In genomic region chr3:189099505-189100290, GRCh38 we compare ENCODE assay signal across 17 cellular contexts.
DNase-seq lines count a peak whose midpoint lies in the region; ATAC-seq, FAIRE-seq and TF ChIP-seq lines count a peak whose summit lies in the region.
"Had no signal": no experiment of that assay in that cellular context is flagged by ENCODE, and none has a peak within 500 bp of the region (broad histone marks: within the 10 kb centered on the region; RNA-seq: fewer than 3 reads in every experiment).

No MANE protein-coding gene starts in this region.

- no peak for TF ChIP-seq EP300 in HepG2 (IDR thresholded peaks at IDR 0.05; ENCODE audit: low read depth in 2 of 2, low read length in 2 of 2)
- no peak for TF ChIP-seq EP300 in HepG2 (CRISPR knock-in tag; IDR thresholded peaks at IDR 0.05; ENCODE audit: borderline replicate concordance)
- TF ChIP-seq EP300 in stomach (IDR thresholded peaks at IDR 0.05), result no peak

- no peaks in the 10 kb centered on the region for H3K9me3 ChIP-seq in right lobe of liver
- no peaks in the 10 kb centered on the region for H3K9me3 ChIP-seq in HepG2 (ENCODE audit: low read length)
- H3K9me3 ChIP-seq in stomach, result no peaks in the 10 kb centered on the region
- H3K9me3 ChIP-seq: BLaER1, SJSA1 had no signal

- in situ Hi-C loops in HepG2 (cut with HindIII; ENCODE audit: extremely low pct_ligation_motif_present, low pct_unique_long_range_greater_than_20kb), result no loop called here

- POLR2A ChIA-PET in HepG2 (lab: Yijun Ruan, JAX), result no interaction called here

- H2AFZ ChIP-seq in HepG2 (ENCODE audit: low read length), result no peak overlapping the region

- no peaks in the 10 kb centered on the region for H3K79me2 ChIP-seq in HepG2 (ENCODE audit: insufficient read depth, low read length)

- FAIRE-seq in HepG2 (lab: Jason Lieb, UNC), result no peak
- FAIRE-seq: GM12892 had no signal

- 73% methylated on average over 12 of the region's 12 CpGs for WGBS in right lobe of liver (ENCODE audit: insufficient coverage, low coverage, low lambda C conversion rate, missing lambda C conversion rate)
- WGBS in HepG2 (ENCODE audit: low lambda C conversion rate), result 22% methylated on average over 12 of the region's 12 CpGs
- 47 to 55% methylated on average over 12 of the region's 12 CpGs for WGBS in lower leg skin, 2 donors
- 57 to 78% (median 72%) methylated on average over 12 of the region's 12 CpGs for WGBS in stomach, 5 donors

- H3K9ac ChIP-seq in HepG2 (ENCODE audit: insufficient read depth, low read depth, low read length), result no peak overlapping the region
- H3K9ac ChIP-seq: BLaER1 had no signal

- no peak overlapping the region for H3K4me2 ChIP-seq in HepG2 (ENCODE audit: low read depth, low read length)
- H3K4me2 ChIP-seq: BLaER1 had no signal

- peaks cover 0 to 4% (median 0%) of the 10 kb centered on the region in 4 donors for H3K36me3 ChIP-seq in right lobe of liver
- H3K36me3 ChIP-seq in HepG2 (replicated peaks in 1 of 2; ENCODE audit: control insufficient read depth in 1 of 2, insufficient read depth in 2 of 2, low read length in 2 of 2), result no peaks in the 10 kb centered on the region
- H3K36me3 ChIP-seq in stomach, result no peaks in the 10 kb centered on the region
- H3K36me3 ChIP-seq: BLaER1, SJSA1 had no signal

- ATAC-seq in right lobe of liver (peak in 1 of 4 donors; percentile 7), HepG2 (no peak), GM19035 (IDR thresholded peaks at IDR 0.05; ENCODE audit: unreplicated experiment) (no peak)
- ATAC-seq: activated naive CD4-positive, alpha-beta T cell treated with anti-CD3 and anti-CD28 coated beads, Interleukin-2, amount 50 U/mL, for 72 hours had no signal

- H3K4me1 ChIP-seq in right lobe of liver, result peaks cover 0 to 21% (median 10%) of the 10 kb centered on the region in 4 donors
- H3K4me1 ChIP-seq in HepG2 (ENCODE audit: insufficient read depth, low read length), result no peaks in the 10 kb centered on the region
- no peaks in the 10 kb centered on the region for H3K4me1 ChIP-seq in stomach
- H3K4me1 ChIP-seq: BLaER1, SJSA1 had no signal

- CTCF ChIA-PET in HepG2 (lab: Yijun Ruan, JAX; ENCODE audit: low intra/inter-chr PET ratio, low total read pairs), result no interaction called here

- H4K20me1 ChIP-seq in HepG2 (ENCODE audit: insufficient read depth, low read length), result no peaks in the 10 kb centered on the region
- H4K20me1 ChIP-seq: BLaER1 had no signal

- no peak for TF ChIP-seq CTCF in right lobe of liver (IDR thresholded peaks at IDR 0.05)
- TF ChIP-seq CTCF in HepG2 (CRISPR knock-in tag; IDR thresholded peaks at IDR 0.05), result no peak
- no peak for TF ChIP-seq CTCF in lower leg skin (IDR thresholded peaks at IDR 0.05)
- TF ChIP-seq CTCF in stomach (IDR thresholded peaks at IDR 0.05), result no peak

- TF ChIP-seq POLR2A in right lobe of liver (IDR thresholded peaks at IDR 0.05) (no peak), HepG2 (IDR thresholded peaks at IDR 0.05; ENCODE audit: insufficient read depth in 1 of 2, low read depth in 2 of 2, low read length in 2 of 2) (no peak), lower leg skin (IDR thresholded peaks at IDR 0.05) (no peak), stomach (IDR thresholded peaks at IDR 0.05) (no peak)

- TF ChIP-seq RAD21 in HepG2 (CRISPR knock-in tag; IDR thresholded peaks at IDR 0.05), result no peak

- H3K27me3 ChIP-seq in right lobe of liver (no peaks in the 10 kb centered on the region), HepG2 (ENCODE audit: control insufficient read depth in 1 of 2, insufficient read depth in 2 of 2, low read length in 2 of 2) (peaks cover 0 to 12% of the 10 kb centered on the region in 2 experiments; a peak in 3 of 5 replicates), stomach (no peaks in the 10 kb centered on the region)
- H3K27me3 ChIP-seq: BLaER1, SJSA1 had no signal

- BruUV-seq in HepG2 (replicated peaks; lab: Mats Ljungman, UMichigan), result no TSS peak

- peak overlapping the region; percentile 23 to 66 (median 62) for H3K27ac ChIP-seq in right lobe of liver
- H3K27ac ChIP-seq in HepG2 (ENCODE audit: extremely low read length, insufficient read depth, low read length), result no peak overlapping the region
- H3K27ac ChIP-seq in stomach, result peak overlapping the region; percentile 16 to 75 (median 58)
- H3K27ac ChIP-seq: BLaER1, epithelial cell of prostate, SJSA1 had no signal

- intact Hi-C loops in right lobe of liver (cut with DNase I) (no loop called here), HepG2 (cut with micrococcal nuclease; ENCODE audit: unreplicated experiment) (no loop called here), lower leg skin (cut with DNase I; ENCODE audit: low total_unique reads) (no loop called here), stomach (cut with DNase I; ENCODE audit: low total_unique reads) (no loop called here)

- DNase-seq in right lobe of liver (no peak), HepG2 (ENCODE audit: low spot score) (no peak), lower leg skin (ENCODE audit: low spot score in 2 of 2) (peak; percentile 29 to 85), stomach (no peak), NCI-H524 (lab: John Stamatoyannopoulos, UW) (no peak), hypothalamus (lab: John Stamatoyannopoulos, UW) (no peak)
- no peak for DNase-seq in central memory CD4-positive, alpha-beta T cell
- DNase-seq: dermis blood vessel endothelial cell; NCI-H1105; NCI-H2081 treated with DMSO at 0.1 percent for 48 hours; stimulated activated naive CD4-positive, alpha-beta T cell treated with Interleukin-2 at 50 U/mL for 16 hours had no signal

- H3K4me3 ChIP-seq in right lobe of liver, result peak overlapping the region in 1 of 3 donors; percentile 0
- H3K4me3 ChIP-seq in HepG2 (replicated peaks in 1 of 3; ENCODE audit: insufficient read depth in 1 of 3, low read depth in 2 of 3, low read length in 3 of 3), result no peak overlapping the region
- H3K4me3 ChIP-seq in lower leg skin (ENCODE audit: low read depth, poor library complexity, severe bottlenecking), result no peak overlapping the region
- no peak overlapping the region for H3K4me3 ChIP-seq in stomach
- H3K4me3 ChIP-seq: BLaER1, SJSA1 had no signal

TF ChIP-seq in HepG2, 621 proteins besides CTCF, POLR2A, EP300 and RAD21 (continues in another document):
- TF ChIP-seq ZNF724P (CRISPR knock-in tag; IDR thresholded peaks at IDR 0.05; ENCODE audit: borderline replicate concordance) (no peak), FOSL2 (CRISPR knock-in tag; IDR thresholded peaks at IDR 0.05) (no peak), CREM (IDR thresholded peaks at IDR 0.05) (no peak), CREM (CRISPR knock-in tag; IDR thresholded peaks at IDR 0.05) (no peak), SIN3A (IDR thresholded peaks at IDR 0.05; ENCODE audit: borderline replicate concordance, low read depth, low read length) (no peak), KAT7 (CRISPR knock-in tag; IDR thresholded peaks at IDR 0.05; ENCODE audit: borderline replicate concordance) (no peak), AHDC1 (CRISPR knock-in tag; IDR thresholded peaks at IDR 0.05; ENCODE audit: borderline replicate concordance) (no peak)

Comparison
In these comparisons a context has a peak if more than half of its experiments do, and no peak if none do; other contexts are left out.
1. DNase-seq: peak in lower leg skin (2 of 2); none in right lobe of liver (0 of 3), HepG2 (single experiment), stomach (single experiment), NCI-H524 (0 of 2), hypothalamus (0 of 51) and central memory CD4-positive, alpha-beta T cell (single experiment).